In the genomic region with DNA sequence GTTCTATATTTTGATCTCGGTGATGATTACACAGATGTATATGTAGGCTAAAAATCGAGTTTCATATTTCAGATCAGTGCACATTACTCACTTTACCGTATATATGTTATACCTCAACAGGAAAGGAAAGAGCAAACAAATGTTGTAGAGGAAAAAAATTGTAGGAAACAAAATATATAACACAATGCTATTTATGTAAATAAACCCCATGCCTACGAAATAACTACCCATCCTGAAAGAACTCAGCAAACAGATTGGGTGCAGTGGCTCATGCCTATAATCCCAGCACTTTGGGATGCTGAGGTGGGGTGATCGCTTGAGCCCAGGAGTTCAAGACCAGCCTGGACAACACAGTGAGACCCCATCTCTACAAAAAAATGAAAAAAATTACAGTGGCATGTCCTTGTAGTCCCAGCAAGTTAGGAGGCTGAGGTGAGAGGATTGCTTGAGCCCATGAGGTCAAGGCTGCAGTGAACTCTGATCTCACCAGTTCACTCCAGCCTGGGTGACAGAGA, we compare ENCODE assay signal across 18 cellular contexts. TPM values are rescaled to one million over a fixed set of nuclear protein-coding genes. Genes with fewer than 3 reads are reported as not detected.
DNase-seq lines count a peak whose midpoint lies in the region; ATAC-seq, FAIRE-seq and TF ChIP-seq lines count a peak whose summit lies in the region.
"Had no signal": no experiment of that assay in that cellular context is flagged by ENCODE, and none has a peak within 500 bp of the region (broad histone marks: within the 10 kb centered on the region; RNA-seq: fewer than 3 reads in every experiment).

No MANE protein-coding gene starts in this region.

- no peak overlapping the region for H2BK5ac ChIP-seq in neuronal stem cell (ENCODE audit: low read length)

- H3K79me1 ChIP-seq in neuronal stem cell (ENCODE audit: low read depth, low read length): no peaks in the 10 kb centered on the region

- peaks cover 3% of the 10 kb centered on the region; the same call in 2 of the 3 replicates for H3K9me3 Mint-ChIP-seq in GM23338
- H3K9me3 Mint-ChIP-seq: CD4-positive, alpha-beta memory T cell had no signal

- 10% methylated on average over 5 of the region's 5 CpGs for WGBS in K562 (ENCODE audit: insufficient coverage, low coverage, missing lambda C conversion rate)
- WGBS in neuronal stem cell (ENCODE audit: extremely low coverage in 2 of 2, insufficient read length in 2 of 2, insufficient replicate concordance in 1 of 2), 2 donors: no CpG with 5 or more reads among the region's 5 CpGs

- no peak for TF ChIP-seq EP300 in K562 (IDR thresholded peaks at IDR 0.05; ENCODE audit: low read length)

- H4K20me1 ChIP-seq in GM23338 (replicated peaks; ENCODE audit: insufficient read depth) (no peaks in the 10 kb centered on the region), Karpas-422 (ENCODE audit: insufficient read depth, low read depth, low read length) (no peaks in the 10 kb centered on the region), K562 (replicated peaks; ENCODE audit: control insufficient read depth, insufficient read depth, low read length) (no peaks in the 10 kb centered on the region)

- H3K9ac ChIP-seq in Karpas-422 (ENCODE audit: low read length): no peak overlapping the region
- H3K9ac ChIP-seq in K562 (ENCODE audit: insufficient read depth in 1 of 2, low read depth in 2 of 2, low read length in 2 of 2): no peak overlapping the region
- H3K9ac ChIP-seq in neuronal stem cell (ENCODE audit: low read depth, low read length, poor library complexity): no peak overlapping the region

- intact Hi-C loops in K562 (cut with micrococcal nuclease): no loop called here

- H2BK120ac ChIP-seq in neuronal stem cell (ENCODE audit: low read depth, low read length): no peak overlapping the region

- H3K27me3 Mint-ChIP-seq in GM23338 (ENCODE audit: insufficient read depth, low read depth, poor library complexity): peaks cover 9% of the 10 kb centered on the region

- H3K27ac ChIP-seq in GM23338 (ENCODE audit: low read depth): no peak overlapping the region
- H3K27ac ChIP-seq in Karpas-422 (ENCODE audit: low read length): no peak overlapping the region
- no peak overlapping the region for H3K27ac ChIP-seq in K562 (ENCODE audit: extremely low read depth, low read depth, low read length)
- no peak overlapping the region for H3K27ac ChIP-seq in neuronal stem cell (replicated peaks; ENCODE audit: low read length)

- TF ChIP-seq RAD21 in K562 (CRISPR knock-in tag; conservative IDR thresholded peaks at IDR 0.05 in 1 of 2, IDR thresholded peaks at IDR 0.05 in 1 of 2): no peak

- no peak overlapping the region for H4K8ac ChIP-seq in neuronal stem cell (ENCODE audit: low read depth, low read length)

- in situ Hi-C loops in K562 (cut with MboI): no loop called here

- H2BK15ac ChIP-seq in neuronal stem cell (ENCODE audit: low read length): peak overlapping the region; percentile 12

- H3K9me2 ChIP-seq in GM23338 (ENCODE audit: insufficient read depth) (no peaks in the 10 kb centered on the region), Karpas-422 (replicated peaks; ENCODE audit: insufficient read depth, low read length) (no peaks in the 10 kb centered on the region)

- no peaks in the 10 kb centered on the region for H3F3A ChIP-seq in GM23338 (replicated peaks; ENCODE audit: low read depth)

- no TSS peak for BruUV-seq in K562 (replicated peaks; lab: Mats Ljungman, UMichigan)

- H3K9me1 ChIP-seq in K562 (ENCODE audit: control insufficient read depth, insufficient read depth, low read length): no peaks in the 10 kb centered on the region

- H3K36me3 Mint-ChIP-seq in GM23338 (ENCODE audit: low read depth): no peaks in the 10 kb centered on the region
- H3K36me3 Mint-ChIP-seq: CD4-positive, alpha-beta memory T cell had no signal

- H3K4ac ChIP-seq in neuronal stem cell (ENCODE audit: low read length): no peak overlapping the region

- H2BK12ac ChIP-seq in neuronal stem cell (ENCODE audit: low read length): no peak overlapping the region

- peaks cover 26% of the 10 kb centered on the region for H3K4me1 ChIP-seq in GM23338 (ENCODE audit: insufficient read depth)
- no peaks in the 10 kb centered on the region for H3K4me1 ChIP-seq in Karpas-422 (ENCODE audit: low read length)
- H3K4me1 ChIP-seq in K562 (replicated peaks in 1 of 2; ENCODE audit: control insufficient read depth in 2 of 2, insufficient read depth in 2 of 2, low read length in 2 of 2): no peaks in the 10 kb centered on the region; a peak in 1 of 5 replicates
- peaks cover 14 to 15% of the 10 kb centered on the region in 2 donors for H3K4me1 ChIP-seq in neuronal stem cell (ENCODE audit: control insufficient read depth in 2 of 2, insufficient read depth in 1 of 2, low read depth in 1 of 2, low read length in 2 of 2)

- no peaks in the 10 kb centered on the region for H3K27me3 ChIP-seq in GM23338 (ENCODE audit: insufficient read depth)
- no peaks in the 10 kb centered on the region for H3K27me3 ChIP-seq in Karpas-422 (ENCODE audit: low read length)
- no peaks in the 10 kb centered on the region; a peak in 1 of 5 replicates for H3K27me3 ChIP-seq in K562 (ENCODE audit: control insufficient read depth in 2 of 2, insufficient read depth in 2 of 2, low read length in 2 of 2)
- H3K27me3 ChIP-seq in neuronal stem cell (ENCODE audit: control insufficient read depth in 3 of 3, insufficient read depth in 3 of 3, low read depth in 1 of 3, low read length in 3 of 3): peaks cover 0 to 18% (median 0%) of the 10 kb centered on the region in 3 experiments

- H3K36me3 ChIP-seq in GM23338 (ENCODE audit: insufficient read depth) (no peaks in the 10 kb centered on the region), Karpas-422 (ENCODE audit: insufficient read depth, low read length) (no peaks in the 10 kb centered on the region), K562 (ENCODE audit: control insufficient read depth, insufficient read depth, low read length) (no peaks in the 10 kb centered on the region), neuronal stem cell (replicated peaks in 1 of 2; ENCODE audit: control insufficient read depth in 2 of 2, insufficient read depth in 2 of 2, low read length in 2 of 2) (no peaks in the 10 kb centered on the region)

- FAIRE-seq in K562 (lab: Jason Lieb, UNC): no peak
- FAIRE-seq: G401.6, GM12878, GM19239 had no signal

- TF ChIP-seq POLR2A in K562 (conservative IDR thresholded peaks at IDR 0.05): no peak

- H3K14ac ChIP-seq in neuronal stem cell (ENCODE audit: low read length): no peak overlapping the region

- ATAC-seq in GM23338: no peak
- no peak for ATAC-seq in K562
- ATAC-seq in HG03097 (IDR thresholded peaks at IDR 0.05; ENCODE audit: low FRiP score, unreplicated experiment): no peak
- ATAC-seq: GM12878 had no signal

- H2AFZ ChIP-seq in GM23338: no peak overlapping the region
- H2AFZ ChIP-seq in Karpas-422 (ENCODE audit: low read length): no peak overlapping the region
- no peak overlapping the region for H2AFZ ChIP-seq in K562 (ENCODE audit: low read depth, low read length)
- H2AFZ ChIP-seq in neuronal stem cell (ENCODE audit: low read length): no peak overlapping the region

- H3K9me3 ChIP-seq in Karpas-422 (ENCODE audit: low read length) (no peaks in the 10 kb centered on the region), K562 (replicated peaks; ENCODE audit: control insufficient read depth, insufficient read depth, low read depth, low read length) (no peaks in the 10 kb centered on the region), neuronal stem cell (replicated peaks in 1 of 2; ENCODE audit: control insufficient read depth in 2 of 2, insufficient read depth in 1 of 2, low read depth in 1 of 2, low read length in 2 of 2) (no peaks in the 10 kb centered on the region)

- peak overlapping the region; percentile 27; the same call in 1 of the 3 replicates for H3K4me3 Mint-ChIP-seq in GM23338
- H3K4me3 Mint-ChIP-seq: CD4-positive, alpha-beta memory T cell had no signal

- no peak overlapping the region for H2AK5ac ChIP-seq in neuronal stem cell (ENCODE audit: low read depth, low read length)

- POLR2A ChIA-PET in K562 (lab: Yijun Ruan, JAX): no interaction called here

- DNase-seq in GM23338 (ENCODE audit: low spot score) (no peak), Karpas-422 (peak; percentile 5), K562 (ENCODE audit: extremely low read depth in 1 of 4, low spot score in 3 of 4) (no peak), neuronal stem cell (ENCODE audit: low spot score) (no peak), HUDEP-2 (lab: John Stamatoyannopoulos, UW; ENCODE audit: unreplicated experiment in 76 of 76) (no peak), H4 (ENCODE audit: low spot score) (no peak)
- DNase-seq: C1 segment of cervical spinal cord; CD4-positive, alpha-beta memory T cell; COR-L47; DMS153; DND-41; GOT3; H7; HCEC 1CT had no signal

- H3K79me2 ChIP-seq in GM23338 (replicated peaks; ENCODE audit: insufficient read depth): no peaks in the 10 kb centered on the region
- H3K79me2 ChIP-seq in Karpas-422 (ENCODE audit: low read length): no peaks in the 10 kb centered on the region
- H3K79me2 ChIP-seq in K562 (ENCODE audit: control insufficient read depth, insufficient read depth, low read length): no peaks in the 10 kb centered on the region

- H3K27ac Mint-ChIP-seq in GM23338: no peak overlapping the region
- H3K27ac Mint-ChIP-seq: CD4-positive, alpha-beta memory T cell had no signal

- no peak overlapping the region for H3K18ac ChIP-seq in neuronal stem cell (ENCODE audit: low read length)

- no peak overlapping the region for H3K4me3 ChIP-seq in GM23338
- H3K4me3 ChIP-seq in Karpas-422 (ENCODE audit: low read length): no peak overlapping the region
- no peak overlapping the region for H3K4me3 ChIP-seq in K562
- no peak overlapping the region for H3K4me3 ChIP-seq in neuronal stem cell (ENCODE audit: low read length in 2 of 2)
- H3K4me3 ChIP-seq: GM12878 had no signal

- peaks cover 32% of the 10 kb centered on the region for H3K4me1 Mint-ChIP-seq in GM23338

- H3K4me2 ChIP-seq in GM23338 (no peak overlapping the region), Karpas-422 (ENCODE audit: low read depth, low read length, poor library complexity, severe bottlenecking) (no peak overlapping the region), K562 (ENCODE audit: insufficient read depth, low read length) (no peak overlapping the region), neuronal stem cell (ENCODE audit: insufficient read depth, low read length, poor library complexity, severe bottlenecking) (no peak overlapping the region)

- TF ChIP-seq CTCF in GM23338 (conservative IDR thresholded peaks at IDR 0.05; ENCODE audit: low read depth in 2 of 2): no peak
- no peak for TF ChIP-seq CTCF in K562 (IDR thresholded peaks at IDR 0.05 in 2 of 3, conservative IDR thresholded peaks at IDR 0.05 in 1 of 3; ENCODE audit: insufficient read depth in 2 of 3, low read depth in 1 of 3, low read length in 3 of 3)

- no peak overlapping the region for H3K23ac ChIP-seq in neuronal stem cell (ENCODE audit: low read depth, low read length, poor library complexity)

- H4K91ac ChIP-seq in neuronal stem cell (ENCODE audit: low read depth, low read length, poor library complexity): no peak overlapping the region

- CTCF ChIA-PET in K562 (lab: Yijun Ruan, JAX; ENCODE audit: low intra/inter-chr PET ratio): no interaction called here

RNA-seq across cellular contexts. Expression of gene ETV4, which starts 18.0 kb away (rescaled TPM):
- 126 and 149 TPM in 2 replicates for total RNA-seq in GM23338 (2014; rRNA removed; shearing (Covaris generic))
- 93.1 and 97.2 TPM in 2 replicates for polyA plus RNA-seq in GM23338 (2016; fragmentation: Nextera tagmentation; extraction: Ambion mirVana)
- 55.5 and 69.1 TPM in 2 replicates for total RNA-seq in Karpas-422 (2014; rRNA removed; shearing (Covaris generic); ENCODE audit: low replicate concordance)
- total RNA-seq in K562 (2011; cell fraction: chromatin; rRNA removed; ENCODE audit: low replicate concordance): 23.1 and 47.9 TPM in 2 replicates
- total RNA-seq in K562 (2011; cell fraction: nucleolus; rRNA removed): 29.0 and 36.8 TPM in 2 replicates
- total RNA-seq in K562 (2011; cell fraction: nucleoplasm; rRNA removed): 31.4 and 33.5 TPM in 2 replicates
- 49.5 and 73.9 TPM in 2 replicates for total RNA-seq in K562 (2014; rRNA removed)
- total RNA-seq in K562 (2014; rRNA removed; fragmentation: Illumina TruSeq; extraction: Trizol): 16.6 and 19.8 TPM in 2 replicates
- 27.7 and 28.2 TPM in 2 replicates for total RNA-seq in K562 (2015; rRNA removed; fragmentation: Illumina TruSeq; extraction: Trizol)
- total RNA-seq in K562 (2021): 65.2 and 66.3 TPM in 2 replicates
- 27.0 and 35.6 TPM in 2 replicates for polyA plus RNA-seq in K562 (2011; rRNA removed)
- polyA plus RNA-seq in K562 (2011; cell fraction: cytosol; rRNA removed): 29.9 and 46.7 TPM in 2 replicates
- 47.1 and 79.3 TPM in 2 replicates for polyA plus RNA-seq in K562 (2011; cell fraction: nucleus; rRNA removed)
- polyA plus RNA-seq in K562 (2012): 52.8 and 66.3 TPM in 2 replicates
- polyA plus RNA-seq in K562 (2014; fragmentation: Illumina TruSeq; extraction: Trizol): 64.1 and 67.3 TPM in 2 replicates
- 1 to 10 TPM; 5.5 to 7.6 TPM for polyA plus RNA-seq in K562 (2014; fragmentation: Nextera tagmentation; extraction: Ambion mirVana)
- 45.4 and 47.1 TPM in 2 replicates for polyA plus RNA-seq in K562 (2014; rRNA removed)
- polyA minus RNA-seq in K562 (2011; rRNA and poly(A)+ RNA removed): 16.2 and 16.4 TPM in 2 replicates
- polyA minus RNA-seq in K562 (2011; cell fraction: cytosol; rRNA and poly(A)+ RNA removed): 24.0 and 25.6 TPM in 2 replicates
- polyA minus RNA-seq in K562 (2011; cell fraction: nucleus; rRNA and poly(A)+ RNA removed): 8.8 and 11.0 TPM in 2 replicates
- 29.7 TPM for polyA plus RNA-seq in neuronal stem cell (2013, experiment 1 of 2)
- polyA plus RNA-seq in neuronal stem cell (2013, experiment 2 of 2): 29.0 TPM
- total RNA-seq in H4 (2014; rRNA removed; shearing (Covaris generic)): 8.1 and 8.9 TPM in 2 replicates
- total RNA-seq: CD4-positive, alpha-beta memory T cell had no signal
- polyA plus RNA-seq: CD4-positive, alpha-beta memory T cell had no signal
